ENCODE assay signal across 8 cellular contexts in genomic region chr9:124861342-124862229, GRCh38. TPM values are rescaled to one million over a fixed set of nuclear protein-coding genes. Genes with fewer than 3 reads are reported as not detected.
DNase-seq lines count a peak whose midpoint lies in the region; ATAC-seq and TF ChIP-seq lines count a peak whose summit lies in the region.

Gene ARPC5L (plus strand): TSS chr9:124862130. CDS start chr9:124869291, 7,161 bp downstream.
Gene RPL35 (minus strand): TSS chr9:124861957. CDS start chr9:124861912, 45 bp downstream.

- DNase-seq in NCI-H524 (lab: John Stamatoyannopoulos, UW) (peak; percentile 90 to 95), chondrocyte (ENCODE audit: low spot score) (peak; percentile 97), kidney tubule cell (ENCODE audit: low spot score) (peak; percentile 94)
- DNase-seq in activated CD4-positive, alpha-beta T cell treated with anti-CD3 and anti-CD28 coated beads for 36 hours: peak; percentile 98
- peak; percentile 89 to 96 (median 94) for DNase-seq in stimulated activated CD4-positive, alpha-beta T cell treated with anti-CD3 and anti-CD28 coated beads, Interleukin-1b, Interleukin-23, amount 100 ng/mL, for 24 hours (ENCODE audit: low read depth in 4 of 4, low spot score in 1 of 4)

- peak within 1 kb of the TSS; percentile 100 for H3K9ac ChIP-seq in BLaER1

- peaks cover 40% of the 10 kb centered on the region for H3K4me1 ChIP-seq in BLaER1

- ATAC-seq in GM19324 (IDR thresholded peaks at IDR 0.05; ENCODE audit: low FRiP score, unreplicated experiment) (peak; percentile 89), HG03460 (IDR thresholded peaks at IDR 0.05; ENCODE audit: unreplicated experiment) (peak; percentile 85)
- peak; percentile 95 for ATAC-seq in activated CD4-positive, alpha-beta T cell treated with anti-CD3 and anti-CD28 coated beads for 36 hours

- H4K20me1 ChIP-seq in BLaER1: peaks cover 51% of the 10 kb centered on the region

- peaks cover 47% of the 10 kb centered on the region for H3K36me3 Mint-ChIP-seq in activated CD4-positive, alpha-beta T cell treated with anti-CD3 and anti-CD28 coated beads for 36 hours (ENCODE audit: low read depth)
- H3K36me3 Mint-ChIP-seq in chondrocyte (ENCODE audit: low read depth): peaks cover 15% of the 10 kb centered on the region

- no peaks in the 10 kb centered on the region for H3K9me3 Mint-ChIP-seq in activated CD4-positive, alpha-beta T cell treated with anti-CD3 and anti-CD28 coated beads for 36 hours (ENCODE audit: low read depth)
- H3K9me3 Mint-ChIP-seq in chondrocyte (ENCODE audit: low read depth): no peaks in the 10 kb centered on the region

- peak within 1 kb of the TSS; percentile 99 for H3K27ac ChIP-seq in BLaER1

- CTCF ChIA-PET in activated CD4-positive, alpha-beta T cell treated with anti-CD3 and anti-CD28 coated beads for 36 hours (lab: Charles Lee): interaction anchor here (0.7 to 2.6 kb wide), 10 partner anchors 9 to 278 kb away, joined by 3 to 19 read pairs (median 4); partner anchors contain the start of genes NR6A1, OLFML2A and WDR38

- H3K4me1 Mint-ChIP-seq in activated CD4-positive, alpha-beta T cell treated with anti-CD3 and anti-CD28 coated beads for 36 hours: peaks cover 46% of the 10 kb centered on the region
- peaks cover 35% of the 10 kb centered on the region for H3K4me1 Mint-ChIP-seq in chondrocyte (ENCODE audit: low read depth)

- H3K27ac Mint-ChIP-seq in activated CD4-positive, alpha-beta T cell treated with anti-CD3 and anti-CD28 coated beads for 36 hours: peak within 1 kb of the TSS; percentile 95
- peak within 1 kb of the TSS; percentile 97 for H3K27ac Mint-ChIP-seq in chondrocyte (ENCODE audit: unreplicated experiment)

- peak within 1 kb of the TSS; percentile 95 for H3K4me3 Mint-ChIP-seq in activated CD4-positive, alpha-beta T cell treated with anti-CD3 and anti-CD28 coated beads for 36 hours
- H3K4me3 Mint-ChIP-seq in chondrocyte (ENCODE audit: unreplicated experiment): peak within 1 kb of the TSS; percentile 90

- peak within 1 kb of the TSS; percentile 85 for H3K4me2 ChIP-seq in BLaER1

- H3K9me3 ChIP-seq in BLaER1: no peaks in the 10 kb centered on the region

- POLR2A ChIA-PET in activated CD4-positive, alpha-beta T cell treated with anti-CD3 and anti-CD28 coated beads for 36 hours (lab: Charles Lee): interaction anchor here (0.6 to 2.7 kb wide), 11 partner anchors 8 to 380 kb away, joined by 3 to 33 read pairs (median 3); partner anchors contain the start of genes HSPA5, NR6A1 and WDR38

- TF ChIP-seq CTCF in chondrocyte (IDR thresholded peaks at IDR 0.05): peak; percentile 74

- peak within 1 kb of the TSS; percentile 98 for H3K4me3 ChIP-seq in BLaER1

- intact Hi-C loops in activated CD4-positive, alpha-beta T cell treated with anti-CD3 and anti-CD28 coated beads for 36 hours (cut with DNase I, micrococcal nuclease): loop anchor here (1.0 to 10.0 kb wide), 11 partner anchors 9 to 1946 kb away; partner anchors contain the start of genes PPP6C (in 2 of the 2), GOLGA1 (in 1 of the 2), HSPA5 (in 1 of the 2) and MAPKAP1 (in 1 of the 2)

- H3K36me3 ChIP-seq in BLaER1: peaks cover 47% of the 10 kb centered on the region

- H3K27me3 Mint-ChIP-seq in activated CD4-positive, alpha-beta T cell treated with anti-CD3 and anti-CD28 coated beads for 36 hours: no peaks in the 10 kb centered on the region
- H3K27me3 Mint-ChIP-seq in chondrocyte (ENCODE audit: low read depth): no peaks in the 10 kb centered on the region

- no peaks in the 10 kb centered on the region for H3K27me3 ChIP-seq in BLaER1

RNA-seq across cellular contexts. Expression of gene ARPC5L, which starts in this region (rescaled TPM):
- total RNA-seq in activated CD4-positive, alpha-beta T cell treated with anti-CD3 and anti-CD28 coated beads for 36 hours: 10 to 100 TPM; 51.9 to 95.9 TPM
- 30.1 to 36.0 TPM (median 35.1 TPM) in 3 replicates for total RNA-seq in chondrocyte

RNA-seq across cellular contexts. Expression of gene RPL35, which starts in this region (rescaled TPM):
- total RNA-seq in activated CD4-positive, alpha-beta T cell treated with anti-CD3 and anti-CD28 coated beads for 36 hours: 1,000 to 10,000 TPM; 2,227 to 2,561 TPM
- total RNA-seq in chondrocyte: 706 to 837 TPM (median 731 TPM) in 3 replicates

Comparison
In these comparisons a context has a peak if more than half of its experiments do, and no peak if none do; other contexts are left out.
1. Peak in every context shown above with its lines: DNase-seq, ATAC-seq, H3K4me3 ChIP-seq and H3K27ac ChIP-seq.